Comparison of ENCODE assay signal across 12 cellular contexts in the genomic region with DNA sequence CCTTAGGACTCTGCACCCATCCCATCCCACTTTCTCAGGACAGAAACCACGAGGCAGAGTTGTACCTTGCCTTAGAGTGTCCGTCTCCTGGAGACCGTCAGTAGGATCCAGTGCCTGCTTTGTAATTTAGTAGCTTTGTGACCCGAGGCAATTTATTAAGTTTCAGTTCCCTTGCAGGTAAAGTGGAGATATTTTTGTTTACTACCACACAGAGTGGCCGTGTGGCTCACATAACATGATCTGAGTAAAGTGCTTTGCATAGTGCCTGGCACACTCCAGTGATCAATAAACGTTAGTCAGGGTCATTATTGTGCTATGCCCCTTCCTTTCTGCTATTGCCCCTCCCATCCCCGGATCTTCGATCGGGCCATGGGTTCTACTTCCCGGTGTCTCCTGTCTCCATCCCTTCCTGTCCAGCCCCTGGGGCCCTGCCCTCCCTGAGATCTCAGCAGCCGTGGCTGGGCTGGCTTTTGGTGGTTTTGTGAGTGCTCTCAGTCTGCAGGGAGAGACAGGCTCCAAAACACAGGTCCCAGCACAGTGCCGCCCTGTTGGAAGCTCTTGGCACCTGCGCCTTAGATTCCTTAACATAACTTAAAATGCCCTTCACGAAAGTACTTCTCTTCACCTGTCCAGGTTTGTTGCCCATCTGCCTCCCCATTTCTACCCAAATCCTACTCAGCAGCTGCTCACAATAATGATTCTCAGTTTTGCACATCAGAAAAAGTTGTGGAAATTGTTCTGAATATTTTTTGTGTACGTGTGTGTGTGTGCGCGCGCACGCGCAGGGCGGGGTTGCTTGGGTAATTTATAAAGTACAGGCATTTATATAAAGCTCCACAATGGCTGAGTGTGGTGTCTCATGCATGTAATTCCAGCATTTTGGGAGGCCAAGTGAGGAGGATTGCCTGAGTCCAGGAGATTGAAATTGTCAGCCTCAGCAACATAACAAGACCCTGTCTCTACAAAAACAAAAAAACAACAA.
DNase-seq lines count a peak whose midpoint lies in the region; ATAC-seq lines count a peak whose summit lies in the region.
"Had no signal": no experiment of that assay in that cellular context is flagged by ENCODE, and none has a peak within 500 bp of the region (broad histone marks: within the 10 kb centered on the region; RNA-seq: fewer than 3 reads in every experiment).

No MANE protein-coding gene starts in this region.

- peak; percentile 39 for DNase-seq in ELF-1 (ENCODE audit: low read depth, low spot score)
- peak; percentile 38 for DNase-seq in NCI-H69 (lab: John Stamatoyannopoulos, UW)
- peak; percentile 10 for DNase-seq in germinal center (ENCODE audit: low spot score)
- no peak for DNase-seq in activated CD8-positive, alpha-beta memory T cell treated with anti-CD3 and anti-CD28 coated beads for 24 hours
- no peak for DNase-seq in left colon
- no peak for DNase-seq in OCI-M2 (lab: John Stamatoyannopoulos, UW; ENCODE audit: unreplicated experiment)
- DNase-seq: hypothalamus; stimulated activated CD4-positive, alpha-beta T cell treated with anti-CD3 and anti-CD28 coated beads, Interleukin-4, amount 100 ng/mL, for 24 hours had no signal

- intact Hi-C loops in left colon (cut with DNase I, micrococcal nuclease): no loop called here

- peak; percentile 78 for ATAC-seq in GM21360 (IDR thresholded peaks at IDR 0.05; ENCODE audit: unreplicated experiment)
- no peak for ATAC-seq in GM19395 (IDR thresholded peaks at IDR 0.05; ENCODE audit: unreplicated experiment)
- no peak for ATAC-seq in left colon
- ATAC-seq: activated T-helper 17 cell treated with anti-CD3 and anti-CD28 coated beads, Interleukin-2, amount 50 U/mL, for 72 hours; HCT116 had no signal

Comparison
In these comparisons a context has a peak if more than half of its experiments do, and no peak if none do; other contexts are left out.
1. DNase-seq: peak in ELF-1 (single experiment), NCI-H69 (single experiment) and germinal center (single experiment); none in activated CD8-positive, alpha-beta memory T cell treated with anti-CD3 and anti-CD28 coated beads for 24 hours (single experiment), left colon (0 of 2) and OCI-M2 (single experiment).